1 cellular context compared by ENCODE assay signal in the genomic region with DNA sequence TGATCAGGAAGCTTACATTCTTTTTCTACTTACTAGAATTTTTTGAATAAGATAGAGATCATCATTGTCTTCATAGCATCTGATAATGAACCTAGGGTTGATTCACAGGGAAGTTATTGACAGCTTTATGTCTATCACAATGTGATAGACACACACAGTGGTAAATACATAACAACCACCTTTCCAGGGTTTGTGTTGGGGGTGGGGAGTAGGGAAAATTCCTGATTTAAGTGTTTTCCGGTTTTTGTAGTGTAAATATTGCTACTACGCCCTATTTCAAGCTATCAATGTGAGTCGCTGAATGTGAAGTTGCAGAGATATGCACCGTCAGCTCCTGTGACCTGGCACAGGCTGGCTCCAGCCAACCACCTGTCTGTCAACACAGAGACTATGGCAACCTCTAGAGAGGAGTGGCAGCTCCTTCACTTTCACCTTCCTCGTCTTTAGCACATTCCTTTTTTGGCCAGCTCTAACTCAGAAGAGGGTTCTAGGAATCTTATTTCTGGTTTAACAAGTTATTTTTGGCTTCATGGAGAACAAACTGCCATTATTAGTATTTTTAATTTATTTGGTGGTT.
TF ChIP-seq lines count a peak whose summit lies in the region.

No MANE protein-coding gene starts in this region.

TF ChIP-seq in H1, 55 proteins besides CTCF, POLR2A, EP300 and RAD21:
- no peak for TF ChIP-seq YY1 (IDR thresholded peaks at IDR 0.05; ENCODE audit: low read depth, low read length)
- TF ChIP-seq RFX5 (IDR thresholded peaks at IDR 0.05; ENCODE audit: borderline replicate concordance, low read depth, low read length): no peak
- no peak for TF ChIP-seq POLR2AphosphoS5 (IDR thresholded peaks at IDR 0.05; ENCODE audit: low read depth, low read length)
- no peak for TF ChIP-seq JUN (IDR thresholded peaks at IDR 0.05; ENCODE audit: low read depth, low read length)
- no peak for TF ChIP-seq SAP30 (IDR thresholded peaks at IDR 0.05; ENCODE audit: insufficient read depth, insufficient replicate concordance, low read length)
- no peak for TF ChIP-seq SUZ12 (IDR thresholded peaks at IDR 0.05; ENCODE audit: low read length)
- TF ChIP-seq RBBP5 (IDR thresholded peaks at IDR 0.05; ENCODE audit: borderline replicate concordance, low read depth, low read length): no peak
- no peak for TF ChIP-seq NRF1 (IDR thresholded peaks at IDR 0.05; ENCODE audit: low read depth, low read length)
- TF ChIP-seq, protein P1, sequence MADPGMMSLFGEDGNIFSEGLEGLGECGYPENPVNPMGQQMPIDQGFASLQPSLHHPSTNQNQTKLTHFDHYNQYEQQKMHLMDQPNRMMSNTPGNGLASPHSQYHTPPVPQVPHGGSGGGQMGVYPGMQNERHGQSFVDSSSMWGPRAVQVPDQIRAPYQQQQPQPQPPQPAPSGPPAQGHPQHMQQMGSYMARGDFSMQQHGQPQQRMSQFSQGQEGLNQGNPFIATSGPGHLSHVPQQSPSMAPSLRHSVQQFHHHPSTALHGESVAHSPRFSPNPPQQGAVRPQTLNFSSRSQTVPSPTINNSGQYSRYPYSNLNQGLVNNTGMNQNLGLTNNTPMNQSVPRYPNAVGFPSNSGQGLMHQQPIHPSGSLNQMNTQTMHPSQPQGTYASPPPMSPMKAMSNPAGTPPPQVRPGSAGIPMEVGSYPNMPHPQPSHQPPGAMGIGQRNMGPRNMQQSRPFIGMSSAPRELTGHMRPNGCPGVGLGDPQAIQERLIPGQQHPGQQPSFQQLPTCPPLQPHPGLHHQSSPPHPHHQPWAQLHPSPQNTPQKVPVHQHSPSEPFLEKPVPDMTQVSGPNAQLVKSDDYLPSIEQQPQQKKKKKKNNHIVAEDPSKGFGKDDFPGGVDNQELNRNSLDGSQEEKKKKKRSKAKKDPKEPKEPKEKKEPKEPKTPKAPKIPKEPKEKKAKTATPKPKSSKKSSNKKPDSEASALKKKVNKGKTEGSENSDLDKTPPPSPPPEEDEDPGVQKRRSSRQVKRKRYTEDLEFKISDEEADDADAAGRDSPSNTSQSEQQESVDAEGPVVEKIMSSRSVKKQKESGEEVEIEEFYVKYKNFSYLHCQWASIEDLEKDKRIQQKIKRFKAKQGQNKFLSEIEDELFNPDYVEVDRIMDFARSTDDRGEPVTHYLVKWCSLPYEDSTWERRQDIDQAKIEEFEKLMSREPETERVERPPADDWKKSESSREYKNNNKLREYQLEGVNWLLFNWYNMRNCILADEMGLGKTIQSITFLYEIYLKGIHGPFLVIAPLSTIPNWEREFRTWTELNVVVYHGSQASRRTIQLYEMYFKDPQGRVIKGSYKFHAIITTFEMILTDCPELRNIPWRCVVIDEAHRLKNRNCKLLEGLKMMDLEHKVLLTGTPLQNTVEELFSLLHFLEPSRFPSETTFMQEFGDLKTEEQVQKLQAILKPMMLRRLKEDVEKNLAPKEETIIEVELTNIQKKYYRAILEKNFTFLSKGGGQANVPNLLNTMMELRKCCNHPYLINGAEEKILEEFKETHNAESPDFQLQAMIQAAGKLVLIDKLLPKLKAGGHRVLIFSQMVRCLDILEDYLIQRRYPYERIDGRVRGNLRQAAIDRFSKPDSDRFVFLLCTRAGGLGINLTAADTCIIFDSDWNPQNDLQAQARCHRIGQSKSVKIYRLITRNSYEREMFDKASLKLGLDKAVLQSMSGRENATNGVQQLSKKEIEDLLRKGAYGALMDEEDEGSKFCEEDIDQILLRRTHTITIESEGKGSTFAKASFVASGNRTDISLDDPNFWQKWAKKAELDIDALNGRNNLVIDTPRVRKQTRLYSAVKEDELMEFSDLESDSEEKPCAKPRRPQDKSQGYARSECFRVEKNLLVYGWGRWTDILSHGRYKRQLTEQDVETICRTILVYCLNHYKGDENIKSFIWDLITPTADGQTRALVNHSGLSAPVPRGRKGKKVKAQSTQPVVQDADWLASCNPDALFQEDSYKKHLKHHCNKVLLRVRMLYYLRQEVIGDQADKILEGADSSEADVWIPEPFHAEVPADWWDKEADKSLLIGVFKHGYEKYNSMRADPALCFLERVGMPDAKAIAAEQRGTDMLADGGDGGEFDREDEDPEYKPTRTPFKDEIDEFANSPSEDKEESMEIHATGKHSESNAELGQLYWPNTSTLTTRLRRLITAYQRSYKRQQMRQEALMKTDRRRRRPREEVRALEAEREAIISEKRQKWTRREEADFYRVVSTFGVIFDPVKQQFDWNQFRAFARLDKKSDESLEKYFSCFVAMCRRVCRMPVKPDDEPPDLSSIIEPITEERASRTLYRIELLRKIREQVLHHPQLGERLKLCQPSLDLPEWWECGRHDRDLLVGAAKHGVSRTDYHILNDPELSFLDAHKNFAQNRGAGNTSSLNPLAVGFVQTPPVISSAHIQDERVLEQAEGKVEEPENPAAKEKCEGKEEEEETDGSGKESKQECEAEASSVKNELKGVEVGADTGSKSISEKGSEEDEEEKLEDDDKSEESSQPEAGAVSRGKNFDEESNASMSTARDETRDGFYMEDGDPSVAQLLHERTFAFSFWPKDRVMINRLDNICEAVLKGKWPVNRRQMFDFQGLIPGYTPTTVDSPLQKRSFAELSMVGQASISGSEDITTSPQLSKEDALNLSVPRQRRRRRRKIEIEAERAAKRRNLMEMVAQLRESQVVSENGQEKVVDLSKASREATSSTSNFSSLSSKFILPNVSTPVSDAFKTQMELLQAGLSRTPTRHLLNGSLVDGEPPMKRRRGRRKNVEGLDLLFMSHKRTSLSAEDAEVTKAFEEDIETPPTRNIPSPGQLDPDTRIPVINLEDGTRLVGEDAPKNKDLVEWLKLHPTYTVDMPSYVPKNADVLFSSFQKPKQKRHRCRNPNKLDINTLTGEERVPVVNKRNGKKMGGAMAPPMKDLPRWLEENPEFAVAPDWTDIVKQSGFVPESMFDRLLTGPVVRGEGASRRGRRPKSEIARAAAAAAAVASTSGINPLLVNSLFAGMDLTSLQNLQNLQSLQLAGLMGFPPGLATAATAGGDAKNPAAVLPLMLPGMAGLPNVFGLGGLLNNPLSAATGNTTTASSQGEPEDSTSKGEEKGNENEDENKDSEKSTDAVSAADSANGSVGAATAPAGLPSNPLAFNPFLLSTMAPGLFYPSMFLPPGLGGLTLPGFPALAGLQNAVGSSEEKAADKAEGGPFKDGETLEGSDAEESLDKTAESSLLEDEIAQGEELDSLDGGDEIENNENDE (IDR thresholded peaks at IDR 0.05; ENCODE audit: insufficient replicate concordance, low read length): no peak
- TF ChIP-seq CTBP2 (IDR thresholded peaks at IDR 0.05; ENCODE audit: borderline replicate concordance, insufficient read depth, insufficient read length, low read length): no peak
- TF ChIP-seq TAF1 (IDR thresholded peaks at IDR 0.05; ENCODE audit: low read depth, low read length): no peak
- no peak for TF ChIP-seq EGR1 (IDR thresholded peaks at IDR 0.05; ENCODE audit: borderline replicate concordance, low read depth, low read length)
- TF ChIP-seq RNF2 (IDR thresholded peaks at IDR 0.05; ENCODE audit: borderline replicate concordance, low read depth, low read length, missing control alignments, poor library complexity, severe bottlenecking): no peak
- TF ChIP-seq SRF (IDR thresholded peaks at IDR 0.05; ENCODE audit: low read depth, low read length): no peak
- TF ChIP-seq SP1 (IDR thresholded peaks at IDR 0.05; ENCODE audit: low read depth, low read length): no peak
TF ChIP-seq in H1: peak in this region for 0.
